Comparison of ENCODE assay signal across 37 cellular contexts in genomic region chr21:44471341-44471740, GRCh38.
"Had no signal": no experiment of that assay in that cellular context is flagged by ENCODE, and none has a peak within 500 bp of the region (broad histone marks: within the 10 kb centered on the region; RNA-seq: fewer than 3 reads in every experiment).

No MANE protein-coding gene starts in this region.

- H3K36me3 Mint-ChIP-seq: activated naive CD4-positive, alpha-beta T cell treated with anti-CD3 and anti-CD28 coated beads, Interleukin-2, amount 10 ng/mL, durations not matched to agents 7 days and 5 days; activated naive CD4-positive, alpha-beta T cell treated with anti-CD3 and anti-CD28 coated beads, Interleukin-2, amount 50 U/mL, for 24 hours; activated naive CD4-positive, alpha-beta T cell treated with anti-CD3 and anti-CD28 coated beads, Interleukin-2, amount 50 U/mL, for 72 hours; activated naive CD8-positive, alpha-beta T cell; activated naive CD8-positive, alpha-beta T cell treated with anti-CD3 and anti-CD28 coated beads for 36 hours; activated naive CD8-positive, alpha-beta T cell treated with anti-CD3 and anti-CD28 coated beads, Interleukin-2, amount 10 ng/mL, durations not matched to agents 7 days and 5 days; brain had no signal

- H3K27ac ChIP-seq: adrenal gland, ascending aorta, body of pancreas, brain microvascular endothelial cell, breast epithelium, cardiac muscle cell had no signal

- H3K9me3 Mint-ChIP-seq: activated naive CD4-positive, alpha-beta T cell treated with anti-CD3 and anti-CD28 coated beads for 36 hours; activated naive CD4-positive, alpha-beta T cell treated with anti-CD3 and anti-CD28 coated beads, Interleukin-2, amount 10 ng/mL, durations not matched to agents 7 days and 5 days; activated naive CD4-positive, alpha-beta T cell treated with anti-CD3 and anti-CD28 coated beads, Interleukin-2, amount 50 U/mL, for 24 hours; activated naive CD4-positive, alpha-beta T cell treated with anti-CD3 and anti-CD28 coated beads, Interleukin-2, amount 50 U/mL, for 72 hours; activated naive CD8-positive, alpha-beta T cell treated with anti-CD3 and anti-CD28 coated beads for 36 hours; activated naive CD8-positive, alpha-beta T cell treated with anti-CD3 and anti-CD28 coated beads, Interleukin-2, amount 10 ng/mL, durations not matched to agents 7 days and 5 days; activated naive CD8-positive, alpha-beta T cell treated with anti-CD3 and anti-CD28 coated beads, Interleukin-2, amount 50 U/mL, for 24 hours; activated T-cell treated with anti-CD3 and anti-CD28 coated beads, Interleukin-2, amount 50 U/mL, for 24 hours; activated T-cell treated with anti-CD3 and anti-CD28 coated beads, Interleukin-2, amount 50 U/mL, for 4 hours; activated T-cell treated with anti-CD3 and anti-CD28 coated beads, Interleukin-2, amount 50 U/mL, for 72 hours; activated T-helper 1 cell treated with anti-CD3 and anti-CD28 coated beads, Interleukin-12 subunit alpha, Interleukin-12 subunit beta, Interleukin-2, Interleukin-4 antibody, amounts not matched to agents 30 ng/mL and 10 ng/mL and 1 ng/mL, durations not matched to agents 14 hours and 24 hours and 36 hours; activated T-helper 17 cell treated with anti-CD3 and anti-CD28 coated beads, Interleukin-2, amount 50 U/mL, for 72 hours; activated T-helper 2 cell treated with anti-CD3 and anti-CD28 coated beads, Interferon-gamma antibody, Interleukin-2, Interleukin-4, amounts not matched to agents 10 μg/mL and 5 μg/mL and 100 μg/mL, durations not matched to agents 14 hours and 24 hours and 36 hours; brain; central memory CD8-positive, alpha-beta T cell had no signal

- H3K36me3 ChIP-seq: adrenal gland, ascending aorta, brain microvascular endothelial cell, breast epithelium, cardiac muscle cell had no signal

- ATAC-seq: activated naive CD4-positive, alpha-beta T cell treated with anti-CD3 and anti-CD28 coated beads, Interleukin-2, amount 50 U/mL, for 72 hours; activated naive CD8-positive, alpha-beta T cell treated with anti-CD3 and anti-CD28 coated beads, Interleukin-2, amount 50 U/mL, for 24 hours; activated T-cell treated with anti-CD3 and anti-CD28 coated beads, Interleukin-2, amount 50 U/mL, for 4 hours; activated T-cell treated with anti-CD3 and anti-CD28 coated beads, Interleukin-2, amount 50 U/mL, for 72 hours; activated T-helper 17 cell treated with anti-CD3 and anti-CD28 coated beads, Interleukin-2, amount 50 U/mL, for 72 hours; body of pancreas had no signal

- H3K27me3 ChIP-seq: adrenal gland, ascending aorta, body of pancreas, brain microvascular endothelial cell, breast epithelium, cardiac muscle cell had no signal

- H3K4me1 Mint-ChIP-seq: activated naive CD4-positive, alpha-beta T cell treated with anti-CD3 and anti-CD28 coated beads, Interleukin-2, amount 10 ng/mL, durations not matched to agents 7 days and 5 days; activated naive CD4-positive, alpha-beta T cell treated with anti-CD3 and anti-CD28 coated beads, Interleukin-2, amount 50 U/mL, for 24 hours; activated naive CD8-positive, alpha-beta T cell treated with anti-CD3 and anti-CD28 coated beads for 36 hours; activated naive CD8-positive, alpha-beta T cell treated with anti-CD3 and anti-CD28 coated beads, Interleukin-2, amount 10 ng/mL, durations not matched to agents 7 days and 5 days; activated naive CD8-positive, alpha-beta T cell treated with anti-CD3 and anti-CD28 coated beads, Interleukin-2, amount 50 U/mL, for 24 hours; activated T-helper 17 cell treated with anti-CD3 and anti-CD28 coated beads, Interleukin-2, amount 50 U/mL, for 72 hours; brain; central memory CD8-positive, alpha-beta T cell had no signal

- H3K4me1 ChIP-seq: adrenal gland, ascending aorta, body of pancreas, breast epithelium had no signal

- H3K4me3 Mint-ChIP-seq: activated naive CD4-positive, alpha-beta T cell treated with anti-CD3 and anti-CD28 coated beads for 36 hours; activated naive CD4-positive, alpha-beta T cell treated with anti-CD3 and anti-CD28 coated beads, Interleukin-2, amount 10 ng/mL, durations not matched to agents 7 days and 5 days; activated naive CD4-positive, alpha-beta T cell treated with anti-CD3 and anti-CD28 coated beads, Interleukin-2, amount 50 U/mL, for 24 hours; activated naive CD8-positive, alpha-beta T cell; activated naive CD8-positive, alpha-beta T cell treated with anti-CD3 and anti-CD28 coated beads for 36 hours; activated naive CD8-positive, alpha-beta T cell treated with anti-CD3 and anti-CD28 coated beads, Interleukin-2, amount 10 ng/mL, durations not matched to agents 7 days and 5 days; activated naive CD8-positive, alpha-beta T cell treated with anti-CD3 and anti-CD28 coated beads, Interleukin-2, amount 50 U/mL, for 24 hours; activated T-cell treated with anti-CD3 and anti-CD28 coated beads, Interleukin-2, amount 50 U/mL, for 24 hours; activated T-cell treated with anti-CD3 and anti-CD28 coated beads, Interleukin-2, amount 50 U/mL, for 4 hours; activated T-cell treated with anti-CD3 and anti-CD28 coated beads, Interleukin-2, amount 50 U/mL, for 72 hours; activated T-helper 1 cell treated with anti-CD3 and anti-CD28 coated beads, Interleukin-12 subunit alpha, Interleukin-12 subunit beta, Interleukin-2, Interleukin-4 antibody, amounts not matched to agents 30 ng/mL and 10 ng/mL and 1 ng/mL, durations not matched to agents 14 hours and 24 hours and 36 hours; activated T-helper 17 cell treated with anti-CD3 and anti-CD28 coated beads, Interleukin-2, amount 50 U/mL, for 72 hours; brain; central memory CD8-positive, alpha-beta T cell had no signal

- H3K4me3 ChIP-seq: adrenal gland, ascending aorta, body of pancreas, breast epithelium, cardiac muscle cell had no signal

- H3K9me3 ChIP-seq: adrenal gland, ascending aorta, body of pancreas, breast epithelium had no signal

- H3K27ac Mint-ChIP-seq: activated naive CD4-positive, alpha-beta T cell treated with anti-CD3 and anti-CD28 coated beads for 36 hours; activated naive CD4-positive, alpha-beta T cell treated with anti-CD3 and anti-CD28 coated beads, Interleukin-2, amount 10 ng/mL, durations not matched to agents 7 days and 5 days; activated naive CD4-positive, alpha-beta T cell treated with anti-CD3 and anti-CD28 coated beads, Interleukin-2, amount 50 U/mL, for 24 hours; activated naive CD4-positive, alpha-beta T cell treated with anti-CD3 and anti-CD28 coated beads, Interleukin-2, amount 50 U/mL, for 72 hours; activated naive CD8-positive, alpha-beta T cell; activated naive CD8-positive, alpha-beta T cell treated with anti-CD3 and anti-CD28 coated beads for 36 hours; activated naive CD8-positive, alpha-beta T cell treated with anti-CD3 and anti-CD28 coated beads, Interleukin-2, amount 10 ng/mL, durations not matched to agents 7 days and 5 days; activated naive CD8-positive, alpha-beta T cell treated with anti-CD3 and anti-CD28 coated beads, Interleukin-2, amount 50 U/mL, for 24 hours; activated T-cell treated with anti-CD3 and anti-CD28 coated beads, Interleukin-2, amount 50 U/mL, for 24 hours; activated T-cell treated with anti-CD3 and anti-CD28 coated beads, Interleukin-2, amount 50 U/mL, for 72 hours; activated T-helper 1 cell treated with anti-CD3 and anti-CD28 coated beads, Interleukin-12 subunit alpha, Interleukin-12 subunit beta, Interleukin-2, Interleukin-4 antibody, amounts not matched to agents 30 ng/mL and 10 ng/mL and 1 ng/mL, durations not matched to agents 14 hours and 24 hours and 36 hours; activated T-helper 17 cell treated with anti-CD3 and anti-CD28 coated beads, Interleukin-2, amount 50 U/mL, for 72 hours; activated T-helper 2 cell treated with anti-CD3 and anti-CD28 coated beads, Interferon-gamma antibody, Interleukin-2, Interleukin-4, amounts not matched to agents 10 μg/mL and 5 μg/mL and 100 μg/mL, durations not matched to agents 14 hours and 24 hours and 36 hours; brain had no signal

- H3K27me3 Mint-ChIP-seq: activated naive CD4-positive, alpha-beta T cell treated with anti-CD3 and anti-CD28 coated beads, Interleukin-2, amount 50 U/mL, for 24 hours; activated naive CD8-positive, alpha-beta T cell; activated naive CD8-positive, alpha-beta T cell treated with anti-CD3 and anti-CD28 coated beads for 36 hours; activated naive CD8-positive, alpha-beta T cell treated with anti-CD3 and anti-CD28 coated beads, Interleukin-2, amount 50 U/mL, for 24 hours; activated T-cell treated with anti-CD3 and anti-CD28 coated beads, Interleukin-2, amount 50 U/mL, for 24 hours; activated T-helper 17 cell treated with anti-CD3 and anti-CD28 coated beads, Interleukin-2, amount 50 U/mL, for 72 hours; brain; central memory CD8-positive, alpha-beta T cell had no signal

- DNase-seq: activated effector memory CD4-positive, alpha-beta T cell treated with Interleukin-2 at 50 U/mL for 16 hours; activated gamma-delta T cell; activated gamma-delta T cell treated with Interleukin-2 at 50 U/mL for 16 hours; activated naive CD4-positive, alpha-beta T cell; activated naive CD4-positive, alpha-beta T cell treated with anti-CD3 and anti-CD28 coated beads for 36 hours; activated naive CD4-positive, alpha-beta T cell treated with anti-CD3 and anti-CD28 coated beads, Interleukin-2, amount 10 ng/mL, durations not matched to agents 7 days and 5 days; activated naive CD4-positive, alpha-beta T cell treated with anti-CD3 and anti-CD28 coated beads, Interleukin-2, amount 50 U/mL, for 16 hours; activated naive CD4-positive, alpha-beta T cell treated with Interleukin-2 at 50 U/mL for 16 hours; activated naive CD8-positive, alpha-beta T cell treated with anti-CD3 and anti-CD28 coated beads for 36 hours; activated naive CD8-positive, alpha-beta T cell treated with anti-CD3 and anti-CD28 coated beads, Interleukin-2, amount 10 ng/mL, durations not matched to agents 7 days and 5 days; activated naive CD8-positive, alpha-beta T cell treated with anti-CD3 and anti-CD28 coated beads, Interleukin-2, amount 50 U/mL, for 24 hours; activated T-cell treated with anti-CD3 and anti-CD28 coated beads, Interleukin-2, amount 50 U/mL, for 1 hour; activated T-cell treated with anti-CD3 and anti-CD28 coated beads, Interleukin-2, amount 50 U/mL, for 24 hours; activated T-cell treated with anti-CD3 and anti-CD28 coated beads, Interleukin-2, amount 50 U/mL, for 4 hours; activated T-cell treated with anti-CD3 and anti-CD28 coated beads, Interleukin-2, amount 50 U/mL, for 48 hours; activated T-cell treated with anti-CD3 and anti-CD28 coated beads, Interleukin-2, amount 50 U/mL, for 72 hours; adrenal gland; amniotic stem cell; amygdala; anterior cingulate cortex; aorta; body of pancreas; brain microvascular endothelial cell; caudate nucleus; central memory CD4-positive, alpha-beta T cell; cerebellar nuclear complex had no signal
